In genomic region chr6:125279961-125280360, GRCh38 we compare ENCODE assay signal across 20 cellular contexts. TPM values are rescaled to one million over a fixed set of nuclear protein-coding genes. Genes with fewer than 3 reads are reported as not detected.
DNase-seq lines count a peak whose midpoint lies in the region; ATAC-seq and TF ChIP-seq lines count a peak whose summit lies in the region.
"Had no signal": no experiment of that assay in that cellular context is flagged by ENCODE, and none has a peak within 500 bp of the region (broad histone marks: within the 10 kb centered on the region; RNA-seq: fewer than 3 reads in every experiment).

No MANE protein-coding gene starts in this region.

- H3K4me3 Mint-ChIP-seq in activated CD8-positive, alpha-beta T cell treated with anti-CD3 and anti-CD28 coated beads for 36 hours, result no peak overlapping the region
- H3K4me3 Mint-ChIP-seq in activated CD8-positive, alpha-beta T cell treated with anti-CD3 and anti-CD28 coated beads, Interleukin-2, amount 10 ng/mL, durations not matched to agents 7 days and 5 days, result no peak overlapping the region
- H3K4me3 Mint-ChIP-seq in endodermal cell, result no peak overlapping the region

- no peak overlapping the region for H3K4me3 ChIP-seq in HUES6 (ENCODE audit: low read depth, low read length)
- H3K4me3 ChIP-seq in endodermal cell (ENCODE audit: low read length), result no peak overlapping the region
- H3K4me3 ChIP-seq: BLaER1 treated with 17β-estradiol and CSF1 and Interleukin-3, amounts not matched to agents 10 nM and 100 nM; SJCRH30 had no signal

- intact Hi-C loops in activated CD8-positive, alpha-beta T cell treated with anti-CD3 and anti-CD28 coated beads for 36 hours (cut with micrococcal nuclease), result no loop called here

- peak overlapping the region; percentile 26 for H3K27ac Mint-ChIP-seq in activated CD8-positive, alpha-beta T cell treated with anti-CD3 and anti-CD28 coated beads for 36 hours
- no peak overlapping the region for H3K27ac Mint-ChIP-seq in activated CD8-positive, alpha-beta T cell treated with anti-CD3 and anti-CD28 coated beads, Interleukin-2, amount 10 ng/mL, durations not matched to agents 7 days and 5 days
- H3K27ac Mint-ChIP-seq in endodermal cell, result peak overlapping the region; percentile 27

- H3K27me3 ChIP-seq in HUES6 (ENCODE audit: control insufficient read depth, insufficient read depth, low read length) (no peaks in the 10 kb centered on the region), endodermal cell (ENCODE audit: control insufficient read depth, insufficient read depth, low read length, poor library complexity, severe bottlenecking) (no peaks in the 10 kb centered on the region), foreskin keratinocyte (no peaks in the 10 kb centered on the region)
- H3K27me3 ChIP-seq: BLaER1 treated with 17β-estradiol and CSF1 and Interleukin-3, amounts not matched to agents 10 nM and 100 nM; SJCRH30 had no signal

- H3K9ac ChIP-seq in HUES6 (ENCODE audit: low read length) (peak overlapping the region; percentile 34), endodermal cell (ENCODE audit: extremely low read depth, low read length, poor library complexity, severe bottlenecking) (no peak overlapping the region)
- H3K9ac ChIP-seq: BLaER1 treated with 17β-estradiol and CSF1 and Interleukin-3, amounts not matched to agents 10 nM and 100 nM had no signal

- peaks cover 34% of the 10 kb centered on the region for H3K36me3 ChIP-seq in HUES6 (ENCODE audit: control insufficient read depth, insufficient read depth, low read length)
- H3K36me3 ChIP-seq in endodermal cell (ENCODE audit: control insufficient read depth, insufficient read depth, low read length), result peaks cover 14% of the 10 kb centered on the region

- no peak for DNase-seq in activated CD8-positive, alpha-beta T cell treated with anti-CD3 and anti-CD28 coated beads for 36 hours
- no peak for DNase-seq in activated CD8-positive, alpha-beta T cell treated with anti-CD3 and anti-CD28 coated beads, Interleukin-2, amount 10 ng/mL, durations not matched to agents 7 days and 5 days
- no peak for DNase-seq in endodermal cell
- no peak for DNase-seq in NOMO-1 treated with DMSO at 0.1 percent for 48 hours (lab: John Stamatoyannopoulos, UW; ENCODE audit: unreplicated experiment)
- no peak for DNase-seq in foreskin keratinocyte
- DNase-seq: Caco-2; HCEC 1CT; KG1; NCI-H1092 treated with DMSO at 0.1 percent for 48 hours; NCI-H1694; NCI-H345; NCI-H526 treated with DMSO at 0.1 percent for 48 hours; NK-92 treated with Interleukin-12 subunit alpha and Interleukin-12 subunit beta, amount 100 ng/mL, for 24 hours; SJCRH30 had no signal

- H3K4me1 Mint-ChIP-seq in activated CD8-positive, alpha-beta T cell treated with anti-CD3 and anti-CD28 coated beads for 36 hours (ENCODE audit: low read depth), result peaks cover 52% of the 10 kb centered on the region
- peaks cover 29% of the 10 kb centered on the region for H3K4me1 Mint-ChIP-seq in activated CD8-positive, alpha-beta T cell treated with anti-CD3 and anti-CD28 coated beads, Interleukin-2, amount 10 ng/mL, durations not matched to agents 7 days and 5 days (ENCODE audit: low read depth)
- H3K4me1 Mint-ChIP-seq in endodermal cell, result peaks cover 3% of the 10 kb centered on the region

- ATAC-seq in activated CD8-positive, alpha-beta T cell treated with anti-CD3 and anti-CD28 coated beads for 36 hours, result no peak
- ATAC-seq in activated CD8-positive, alpha-beta T cell treated with anti-CD3 and anti-CD28 coated beads, Interleukin-2, amount 10 ng/mL, durations not matched to agents 7 days and 5 days, result no peak
- ATAC-seq in foreskin keratinocyte, result no peak
- no peak for ATAC-seq in GM21447 (IDR thresholded peaks at IDR 0.05; ENCODE audit: unreplicated experiment)
- no peak for ATAC-seq in HG03159 (IDR thresholded peaks at IDR 0.05; ENCODE audit: unreplicated experiment)

- H3K27me3 Mint-ChIP-seq in activated CD8-positive, alpha-beta T cell treated with anti-CD3 and anti-CD28 coated beads for 36 hours, result no peaks in the 10 kb centered on the region
- H3K27me3 Mint-ChIP-seq in activated CD8-positive, alpha-beta T cell treated with anti-CD3 and anti-CD28 coated beads, Interleukin-2, amount 10 ng/mL, durations not matched to agents 7 days and 5 days (ENCODE audit: low read depth), result no peaks in the 10 kb centered on the region
- no peaks in the 10 kb centered on the region for H3K27me3 Mint-ChIP-seq in endodermal cell (ENCODE audit: insufficient read depth)

- POLR2A ChIA-PET in activated CD8-positive, alpha-beta T cell treated with anti-CD3 and anti-CD28 coated beads for 36 hours (lab: Charles Lee), result no interaction called here
- POLR2A ChIA-PET in activated CD8-positive, alpha-beta T cell treated with anti-CD3 and anti-CD28 coated beads, Interleukin-2, amount 10 ng/mL, durations not matched to agents 7 days and 5 days (lab: Charles Lee), result no interaction called here

- H3K9me3 Mint-ChIP-seq in activated CD8-positive, alpha-beta T cell treated with anti-CD3 and anti-CD28 coated beads for 36 hours, result peaks cover 14% of the 10 kb centered on the region
- no peaks in the 10 kb centered on the region for H3K9me3 Mint-ChIP-seq in activated CD8-positive, alpha-beta T cell treated with anti-CD3 and anti-CD28 coated beads, Interleukin-2, amount 10 ng/mL, durations not matched to agents 7 days and 5 days (ENCODE audit: insufficient read depth)
- H3K9me3 Mint-ChIP-seq in endodermal cell, result peaks cover 41% of the 10 kb centered on the region

- H3K36me3 Mint-ChIP-seq in activated CD8-positive, alpha-beta T cell treated with anti-CD3 and anti-CD28 coated beads for 36 hours (ENCODE audit: low read depth), result peaks cover 88% of the 10 kb centered on the region
- peaks cover 86% of the 10 kb centered on the region for H3K36me3 Mint-ChIP-seq in activated CD8-positive, alpha-beta T cell treated with anti-CD3 and anti-CD28 coated beads, Interleukin-2, amount 10 ng/mL, durations not matched to agents 7 days and 5 days (ENCODE audit: low read depth)
- H3K36me3 Mint-ChIP-seq in endodermal cell (ENCODE audit: low read depth), result peaks cover 80% of the 10 kb centered on the region

- CTCF ChIA-PET in activated CD8-positive, alpha-beta T cell treated with anti-CD3 and anti-CD28 coated beads for 36 hours (lab: Charles Lee), result interaction anchor here (1.0 kb wide), 1 partner anchor 13 kb away, joined by 4 read pairs; no protein-coding TSS in a partner anchor
- CTCF ChIA-PET in activated CD8-positive, alpha-beta T cell treated with anti-CD3 and anti-CD28 coated beads, Interleukin-2, amount 10 ng/mL, durations not matched to agents 7 days and 5 days (lab: Charles Lee), result no interaction called here

- no peak for TF ChIP-seq CTCF in activated CD8-positive, alpha-beta T cell treated with anti-CD3 and anti-CD28 coated beads for 36 hours (IDR thresholded peaks at IDR 0.05)
- TF ChIP-seq CTCF in endodermal cell (conservative IDR thresholded peaks at IDR 0.05) (no peak), foreskin keratinocyte (conservative IDR thresholded peaks at IDR 0.05) (no peak)

- WGBS in endodermal cell (ENCODE audit: insufficient coverage in 1 of 2, insufficient read length in 1 of 2), 2 experiments, result 94% methylated on average over 3 to 7 of the region's 7 CpGs

- H3K27ac ChIP-seq in HUES6 (ENCODE audit: low read depth, low read length), result no peak overlapping the region
- H3K27ac ChIP-seq in endodermal cell (ENCODE audit: low read depth, low read length), result no peak overlapping the region
- H3K27ac ChIP-seq in foreskin keratinocyte, result no peak overlapping the region
- H3K27ac ChIP-seq: 22Rv1; BLaER1 treated with 17β-estradiol and CSF1 and Interleukin-3, amounts not matched to agents 10 nM and 100 nM; RWPE1; SJCRH30 had no signal

- H3K9me3 ChIP-seq in HUES6 (ENCODE audit: control insufficient read depth, insufficient read depth, low read depth, low read length) (0 out of 2 replicates have a peak, but pooled peaks cover 3% of the 10 kb centered on the region), endodermal cell (ENCODE audit: control insufficient read depth, low read length) (peaks cover 8% of the 10 kb centered on the region)
- H3K9me3 ChIP-seq: Caco-2, SJCRH30 had no signal

- H3K4me1 ChIP-seq in HUES6 (ENCODE audit: control insufficient read depth, insufficient read depth, low read length) (peaks cover 9% of the 10 kb centered on the region), endodermal cell (ENCODE audit: control insufficient read depth, insufficient read depth, low read length) (no peaks in the 10 kb centered on the region), foreskin keratinocyte (no peaks in the 10 kb centered on the region)
- H3K4me1 ChIP-seq: Caco-2, SJCRH30 had no signal

RNA-seq across cellular contexts. Expression of gene HDDC2, which starts 21.8 kb away (rescaled TPM):
- 100 to 1,000 TPM; 119 to 121 TPM for total RNA-seq in activated CD8-positive, alpha-beta T cell treated with anti-CD3 and anti-CD28 coated beads for 36 hours
- 10 to 100 TPM; 61.7 to 69.8 TPM for total RNA-seq in activated CD8-positive, alpha-beta T cell treated with anti-CD3 and anti-CD28 coated beads, Interleukin-2, amount 10 ng/mL, durations not matched to agents 7 days and 5 days
- 100 to 1,000 TPM in 1 of 2 donors, 10 to 100 TPM in 1; 76.4 to 108 TPM for total RNA-seq in endodermal cell
- polyA plus RNA-seq in endodermal cell (2013, experiment 1 of 2), result 117 TPM
- 112 TPM for polyA plus RNA-seq in endodermal cell (2013, experiment 2 of 2)
- 60.3 and 61.8 TPM in 2 replicates for total RNA-seq in foreskin keratinocyte
- polyA plus RNA-seq in foreskin keratinocyte, result 86.3 and 90.4 TPM in 2 replicates
